8 cellular contexts compared by ENCODE assay signal in the genomic region with DNA sequence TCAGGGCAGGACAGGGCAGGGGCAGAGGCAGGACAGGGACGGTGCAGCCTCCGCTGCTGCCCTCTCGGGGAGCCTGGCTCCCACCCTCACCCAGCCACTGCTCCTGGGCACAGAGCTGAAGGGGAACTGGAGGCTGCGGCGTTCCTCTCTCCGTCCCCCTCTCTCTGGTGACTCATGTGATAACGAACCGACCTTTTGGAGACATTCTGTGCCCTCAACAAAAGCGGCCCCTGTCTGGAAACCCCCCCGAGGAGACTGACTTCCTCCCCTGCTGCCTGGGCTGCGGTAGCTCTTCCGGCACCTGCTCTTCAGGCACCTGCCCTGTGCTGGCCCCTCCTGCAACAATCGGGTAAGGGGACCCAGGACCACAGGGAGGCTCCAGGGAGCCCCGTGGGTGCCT.
DNase-seq lines count a peak whose midpoint lies in the region; ATAC-seq and TF ChIP-seq lines count a peak whose summit lies in the region.
"Not testable (repeated sequence)": the region's sequence is repeated elsewhere in the genome, so short reads cannot be mapped to it uniquely, and the experiment has no call there.

No MANE protein-coding gene starts in this region.

- peak; percentile 43 for ATAC-seq in HG02571 (IDR thresholded peaks at IDR 0.05; ENCODE audit: unreplicated experiment)
- peak; percentile 84 for ATAC-seq in activated CD8-positive, alpha-beta T cell treated with anti-CD3 and anti-CD28 coated beads for 36 hours
- peak; percentile 88 for ATAC-seq in activated naive CD8-positive, alpha-beta T cell treated with anti-CD3 and anti-CD28 coated beads, Interleukin-2, amount 50 U/mL, for 24 hours
- ATAC-seq in stimulated activated naive CD8-positive, alpha-beta T cell treated with anti-CD3 and anti-CD28 coated beads, Interleukin-15, Interleukin-2, amounts not matched to agents 100 U/mL and 50 U/mL, for 24 hours: peak; percentile 91

- CTCF ChIA-PET in activated CD8-positive, alpha-beta T cell treated with anti-CD3 and anti-CD28 coated beads for 36 hours (lab: Charles Lee): not testable (repeated sequence)

- intact Hi-C loops in activated CD8-positive, alpha-beta T cell treated with anti-CD3 and anti-CD28 coated beads for 36 hours (cut with micrococcal nuclease): not testable (repeated sequence)

- not testable (repeated sequence) for H3K27me3 ChIP-seq in GM06990 (replicated peaks; ENCODE audit: control insufficient read depth, insufficient read depth, low read length)

- DNase-seq in GM06990 (ENCODE audit: extremely low read depth, insufficient read length): peak; percentile 54
- peak; percentile 91 for DNase-seq in NB4 (ENCODE audit: low read depth)
- peak; percentile 92 for DNase-seq in activated CD8-positive, alpha-beta T cell treated with anti-CD3 and anti-CD28 coated beads for 36 hours
- peak; percentile 73 for DNase-seq in activated naive CD8-positive, alpha-beta T cell treated with anti-CD3 and anti-CD28 coated beads, Interleukin-2, amount 50 U/mL, for 24 hours
- peak; percentile 68 to 73 (median 72) for DNase-seq in immature natural killer cell
- DNase-seq in stimulated activated CD4-positive, alpha-beta T cell treated with anti-CD3 and anti-CD28 coated beads, Interleukin-12 subunit alpha, Interleukin-12 subunit beta, amount 100 ng/mL, for 4 hours: peak; percentile 63
- DNase-seq in stimulated activated naive CD8-positive, alpha-beta T cell treated with anti-CD3 and anti-CD28 coated beads, Interleukin-15, Interleukin-2, amounts not matched to agents 100 U/mL and 50 U/mL, for 24 hours: peak; percentile 78

- TF ChIP-seq CTCF in GM06990 (IDR thresholded peaks at IDR 0.05; ENCODE audit: insufficient read depth, low read length, poor library complexity, severe bottlenecking); NB4 (IDR thresholded peaks at IDR 0.05; ENCODE audit: low read depth, low read length); activated CD8-positive, alpha-beta T cell treated with anti-CD3 and anti-CD28 coated beads for 36 hours (IDR thresholded peaks at IDR 0.05): not testable (repeated sequence)

- H3K4me3 Mint-ChIP-seq in activated CD8-positive, alpha-beta T cell treated with anti-CD3 and anti-CD28 coated beads for 36 hours: peak overlapping the region; percentile 63
- H3K4me3 Mint-ChIP-seq in activated naive CD8-positive, alpha-beta T cell treated with anti-CD3 and anti-CD28 coated beads, Interleukin-2, amount 50 U/mL, for 24 hours: peak overlapping the region; percentile 48
- peak overlapping the region in 4 of 5 donors; percentile 64 to 75 (median 72) for H3K4me3 Mint-ChIP-seq in immature natural killer cell

- TF ChIP-seq POLR2A in NB4 (IDR thresholded peaks at IDR 0.05; ENCODE audit: extremely low read depth, insufficient read length): not testable (repeated sequence)

- POLR2A ChIA-PET in activated CD8-positive, alpha-beta T cell treated with anti-CD3 and anti-CD28 coated beads for 36 hours (lab: Charles Lee): not testable (repeated sequence)

- not testable (repeated sequence) for H3K4me3 ChIP-seq in GM06990 (replicated peaks; ENCODE audit: low read depth, low read length); NB4 (ENCODE audit: low read depth, low read length)

- not testable (repeated sequence) for H3K4me1 Mint-ChIP-seq in activated CD8-positive, alpha-beta T cell treated with anti-CD3 and anti-CD28 coated beads for 36 hours (ENCODE audit: low read depth); activated naive CD8-positive, alpha-beta T cell treated with anti-CD3 and anti-CD28 coated beads, Interleukin-2, amount 50 U/mL, for 24 hours
- H3K4me1 Mint-ChIP-seq in immature natural killer cell: peaks cover 12 to 16% of the 10 kb centered on the region in 2 donors

- H3K27me3 Mint-ChIP-seq in activated CD8-positive, alpha-beta T cell treated with anti-CD3 and anti-CD28 coated beads for 36 hours; activated naive CD8-positive, alpha-beta T cell treated with anti-CD3 and anti-CD28 coated beads, Interleukin-2, amount 50 U/mL, for 24 hours; immature natural killer cell (ENCODE audit: low read depth in 3 of 3): not testable (repeated sequence)

- not testable (repeated sequence) for H3K9me3 Mint-ChIP-seq in activated CD8-positive, alpha-beta T cell treated with anti-CD3 and anti-CD28 coated beads for 36 hours; activated naive CD8-positive, alpha-beta T cell treated with anti-CD3 and anti-CD28 coated beads, Interleukin-2, amount 50 U/mL, for 24 hours; immature natural killer cell

- H3K36me3 Mint-ChIP-seq in activated CD8-positive, alpha-beta T cell treated with anti-CD3 and anti-CD28 coated beads for 36 hours (ENCODE audit: low read depth); activated naive CD8-positive, alpha-beta T cell treated with anti-CD3 and anti-CD28 coated beads, Interleukin-2, amount 50 U/mL, for 24 hours (ENCODE audit: low read depth); immature natural killer cell: not testable (repeated sequence)

- H3K36me3 ChIP-seq in GM06990 (ENCODE audit: control insufficient read depth, insufficient read depth, low read length): not testable (repeated sequence)

- H3K27ac Mint-ChIP-seq in activated CD8-positive, alpha-beta T cell treated with anti-CD3 and anti-CD28 coated beads for 36 hours: peak overlapping the region; percentile 72
- not testable (repeated sequence) for H3K27ac Mint-ChIP-seq in activated naive CD8-positive, alpha-beta T cell treated with anti-CD3 and anti-CD28 coated beads, Interleukin-2, amount 50 U/mL, for 24 hours
- peak overlapping the region in 4 of 6 donors; percentile 70 to 90 (median 79) for H3K27ac Mint-ChIP-seq in immature natural killer cell
